ENCODE assay signal across 8 cellular contexts in genomic region chr16:2339521-2340484, GRCh38. TPM values are rescaled to one million over a fixed set of nuclear protein-coding genes. Genes with fewer than 3 reads are reported as not detected.
A peak's percentile ranks its signal among the peaks of the same experiment; 100 is the strongest.
DNase-seq lines count a peak whose midpoint lies in the region; ATAC-seq and TF ChIP-seq lines count a peak whose summit lies in the region.

No MANE protein-coding gene starts in this region.

- BruUV-seq in Calu3 (replicated peaks; lab: Mats Ljungman, UMichigan), result no TSS peak

- peak; percentile 53 for DNase-seq in Calu3
- DNase-seq in HK-2 (ENCODE audit: unreplicated experiment), result peak; percentile 70
- peak; percentile 12 to 16 for DNase-seq in SW 1271 (lab: John Stamatoyannopoulos, UW)
- DNase-seq in body of pancreas, result peak; percentile 57 to 74 (median 67)
- peak; percentile 74 for DNase-seq in iPS-NIHi11 (ENCODE audit: low spot score)
- no peak for DNase-seq in GOT3 (lab: John Stamatoyannopoulos, UW)

- no peaks in the 10 kb centered on the region for H3K9me3 Mint-ChIP-seq in Calu3 (ENCODE audit: low read depth, unreplicated experiment)

- 6 to 30% methylated on average over 7 to 84 of the region's 98 CpGs for WGBS in body of pancreas, 2 donors

- peaks cover 18% of the 10 kb centered on the region for H3K27me3 Mint-ChIP-seq in Calu3 (ENCODE audit: unreplicated experiment)

- ATAC-seq in GM19463 (IDR thresholded peaks at IDR 0.05; ENCODE audit: unreplicated experiment), result peak; percentile 38
- peak; percentile 47 for ATAC-seq in body of pancreas

- peak overlapping the region; percentile 80 for H3K4me3 Mint-ChIP-seq in Calu3 (ENCODE audit: low read depth, unreplicated experiment)

- no peaks in the 10 kb centered on the region for H3K9me3 ChIP-seq in body of pancreas

- peaks cover 23% of the 10 kb centered on the region for H3K36me3 Mint-ChIP-seq in Calu3 (ENCODE audit: insufficient read depth, unreplicated experiment)

- H3K4me1 ChIP-seq in body of pancreas, result peaks cover 16% of the 10 kb centered on the region

- H3K4me3 ChIP-seq in body of pancreas, result peak overlapping the region in 1 of 2 donors; percentile 81
- H3K4me3 ChIP-seq in skin epidermis, result peak overlapping the region; percentile 49 to 72 (median 56)

- intact Hi-C loops in Calu3 (cut with micrococcal nuclease; ENCODE audit: unreplicated experiment), result no loop called here
- intact Hi-C loops in body of pancreas (cut with DNase I), result loop anchor here (5.0 kb wide), 2 partner anchors 87 to 157 kb away; partner anchors contain the start of gene CCNF

- peaks cover 18% of the 10 kb centered on the region for H3K4me1 Mint-ChIP-seq in Calu3 (ENCODE audit: low read depth, unreplicated experiment)

- no peaks in the 10 kb centered on the region for H3K27me3 ChIP-seq in body of pancreas

- H3K27ac ChIP-seq in body of pancreas, result peak overlapping the region in 2 of 4 donors; percentile 39 to 56
- H3K27ac ChIP-seq in skin epidermis, result peak overlapping the region in 5 of 21 experiments; percentile 1 to 55 (median 14)

- CTCF ChIA-PET in Calu3 (lab: Charles Lee), result interaction anchor here (0.6 kb wide), 1 partner anchor 38 kb away, joined by 5 read pairs; no protein-coding TSS in a partner anchor

- TF ChIP-seq CTCF in Calu3 (IDR thresholded peaks at IDR 0.05; ENCODE audit: unreplicated experiment) (no peak), body of pancreas (IDR thresholded peaks at IDR 0.05) (peak in 3 of 7 experiments; percentile 3 to 17 (median 9))

- no peak for TF ChIP-seq POLR2A in body of pancreas (IDR thresholded peaks at IDR 0.05)

- H3K36me3 ChIP-seq in body of pancreas (replicated peaks in 1 of 2; ENCODE audit: insufficient read depth in 1 of 2, low read depth in 2 of 2), result no peaks in the 10 kb centered on the region

- H3K27ac Mint-ChIP-seq in Calu3 (ENCODE audit: unreplicated experiment), result peak overlapping the region; percentile 60

RNA-seq across cellular contexts. Expression of gene ABCA3, which starts 0.7 kb away (rescaled TPM):
- total RNA-seq in Calu3 (2022), result 7.6 and 9.6 TPM in 2 replicates
- 10 to 100 TPM; 13.8 to 21.0 TPM for total RNA-seq in body of pancreas
